Comparison of ENCODE assay signal across 30 cellular contexts in the genomic region with DNA sequence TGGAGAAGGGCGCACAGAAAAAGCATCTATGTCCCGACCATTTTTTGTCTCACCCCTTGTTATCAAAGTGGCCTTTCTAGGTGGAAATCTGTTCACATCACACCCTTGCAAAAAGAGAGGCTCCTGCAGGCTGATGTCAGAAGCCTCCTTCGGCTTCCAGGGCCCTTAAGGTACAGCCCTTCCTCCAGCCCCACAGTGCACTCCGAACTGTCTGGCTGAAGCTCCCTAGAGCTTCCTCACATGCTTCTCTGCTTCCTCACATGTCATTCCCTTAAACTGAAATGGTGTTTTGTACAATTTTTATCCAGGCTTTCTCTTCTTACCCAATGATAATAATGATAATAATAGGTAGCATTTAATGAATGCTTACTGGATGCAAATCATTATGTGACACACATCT.
"Had no signal": no experiment of that assay in that cellular context is flagged by ENCODE, and none has a peak within 500 bp of the region (broad histone marks: within the 10 kb centered on the region; RNA-seq: fewer than 3 reads in every experiment).

No MANE protein-coding gene starts in this region.

- H3K36me3 ChIP-seq: brain microvascular endothelial cell, colonic mucosa, gastrocnemius medialis, heart left ventricle had no signal

- H3K27me3 Mint-ChIP-seq: activated CD4-positive, alpha-beta memory T cell treated with anti-CD3 and anti-CD28 coated beads for 36 hours; activated CD4-positive, alpha-beta T cell treated with anti-CD3 and anti-CD28 coated beads for 36 hours; activated CD4-positive, alpha-beta T cell treated with anti-CD3 and anti-CD28 coated beads, Interleukin-2, amount 10 ng/mL, durations not matched to agents 24 days and 14 days; activated CD8-positive, alpha-beta memory T cell treated with anti-CD3 and anti-CD28 coated beads, Interleukin-2, amount 10 ng/mL, durations not matched to agents 7 days and 5 days; activated naive CD8-positive, alpha-beta T cell; dendritic cell treated with granulocyte-macrophage colony-stimulating factor and Interleukin-4, amounts not matched to agents 40 ng/mL and 50 ng/mL, for 4 days had no signal

- H3K4me3 Mint-ChIP-seq: activated CD4-positive, alpha-beta memory T cell treated with anti-CD3 and anti-CD28 coated beads for 36 hours; activated CD4-positive, alpha-beta T cell treated with anti-CD3 and anti-CD28 coated beads for 36 hours; activated CD4-positive, alpha-beta T cell treated with anti-CD3 and anti-CD28 coated beads, Interleukin-2, amount 10 ng/mL, durations not matched to agents 24 days and 14 days; activated CD8-positive, alpha-beta memory T cell treated with anti-CD3 and anti-CD28 coated beads, Interleukin-2, amount 10 ng/mL, durations not matched to agents 7 days and 5 days; activated CD8-positive, alpha-beta T cell treated with anti-CD3 and anti-CD28 coated beads, Interleukin-2, amount 10 ng/mL, durations not matched to agents 7 days and 5 days; activated naive CD8-positive, alpha-beta T cell; activated T-helper 1 cell treated with anti-CD3 and anti-CD28 coated beads, Interleukin-12 subunit alpha, Interleukin-12 subunit beta, Interleukin-2, Interleukin-4 antibody, amounts not matched to agents 30 ng/mL and 10 ng/mL and 1 ng/mL, durations not matched to agents 14 hours and 24 hours and 36 hours; dendritic cell treated with granulocyte-macrophage colony-stimulating factor and Interleukin-4, amounts not matched to agents 40 ng/mL and 50 ng/mL, for 4 days; endodermal cell had no signal

- H3K27ac ChIP-seq: brain microvascular endothelial cell, colonic mucosa, dorsolateral prefrontal cortex, foreskin keratinocyte, gastrocnemius medialis, heart left ventricle had no signal

- H3K36me3 Mint-ChIP-seq: activated CD4-positive, alpha-beta memory T cell treated with anti-CD3 and anti-CD28 coated beads for 36 hours; activated CD8-positive, alpha-beta memory T cell treated with anti-CD3 and anti-CD28 coated beads, Interleukin-2, amount 10 ng/mL, durations not matched to agents 7 days and 5 days; activated naive CD8-positive, alpha-beta T cell had no signal

- ATAC-seq: activated CD4-positive, alpha-beta T cell treated with anti-CD3 and anti-CD28 coated beads for 36 hours; activated CD8-positive, alpha-beta memory T cell treated with anti-CD3 and anti-CD28 coated beads, Interleukin-2, amount 10 ng/mL, durations not matched to agents 7 days and 5 days; activated CD8-positive, alpha-beta T cell treated with anti-CD3 and anti-CD28 coated beads, Interleukin-2, amount 10 ng/mL, durations not matched to agents 7 days and 5 days; esophagus mucosa; foreskin keratinocyte; gastrocnemius medialis had no signal

- H3K4me3 ChIP-seq: colonic mucosa, gastrocnemius medialis, heart left ventricle had no signal

- H3K4me1 Mint-ChIP-seq: activated CD4-positive, alpha-beta T cell treated with anti-CD3 and anti-CD28 coated beads for 36 hours; activated CD4-positive, alpha-beta T cell treated with anti-CD3 and anti-CD28 coated beads, Interleukin-2, amount 10 ng/mL, durations not matched to agents 24 days and 14 days; activated CD8-positive, alpha-beta memory T cell treated with anti-CD3 and anti-CD28 coated beads, Interleukin-2, amount 10 ng/mL, durations not matched to agents 7 days and 5 days; endodermal cell had no signal

- H3K9me3 Mint-ChIP-seq: activated CD4-positive, alpha-beta memory T cell treated with anti-CD3 and anti-CD28 coated beads for 36 hours; activated CD4-positive, alpha-beta T cell treated with anti-CD3 and anti-CD28 coated beads, Interleukin-2, amount 10 ng/mL, durations not matched to agents 24 days and 14 days; activated T-helper 1 cell treated with anti-CD3 and anti-CD28 coated beads, Interleukin-12 subunit alpha, Interleukin-12 subunit beta, Interleukin-2, Interleukin-4 antibody, amounts not matched to agents 30 ng/mL and 10 ng/mL and 1 ng/mL, durations not matched to agents 14 hours and 24 hours and 36 hours; dendritic cell treated with granulocyte-macrophage colony-stimulating factor and Interleukin-4, amounts not matched to agents 40 ng/mL and 50 ng/mL, for 4 days; endodermal cell had no signal

- H3K4me1 ChIP-seq: colonic mucosa, gastrocnemius medialis had no signal

- DNase-seq: activated CD4-positive, alpha-beta memory T cell treated with anti-CD3 and anti-CD28 coated beads for 36 hours; activated CD4-positive, alpha-beta T cell treated with anti-CD3 and anti-CD28 coated beads for 36 hours; activated CD4-positive, alpha-beta T cell treated with anti-CD3 and anti-CD28 coated beads, Interleukin-2, amount 10 ng/mL, durations not matched to agents 24 days and 14 days; activated CD4-positive, CD25-positive, alpha-beta regulatory T cell; activated CD4-positive, CD25-positive, alpha-beta regulatory T cell treated with anti-CD3 and anti-CD28 coated beads, Interleukin-2, amount 50 U/mL, for 72 hours; activated CD8-positive, alpha-beta memory T cell treated with anti-CD3 and anti-CD28 coated beads, Interleukin-2, amount 10 ng/mL, durations not matched to agents 7 days and 5 days; activated CD8-positive, alpha-beta memory T cell treated with anti-CD3 and anti-CD28 coated beads, Interleukin-2, amount 50 U/mL, for 4 hours; activated CD8-positive, alpha-beta T cell treated with anti-CD3 and anti-CD28 coated beads, Interleukin-2, amount 10 ng/mL, durations not matched to agents 7 days and 5 days; activated effector memory CD4-positive, alpha-beta T cell treated with anti-CD3 and anti-CD28 coated beads, Interleukin-2, amount 50 U/mL, for 16 hours; activated naive CD4-positive, alpha-beta T cell treated with anti-CD3 and anti-CD28 coated beads, Interleukin-2, amount 50 U/mL, for 16 hours; activated T-cell treated with anti-CD3 and anti-CD28 coated beads, Interleukin-2, amount 50 U/mL, for 1 hour; activated T-cell treated with anti-CD3 and anti-CD28 coated beads, Interleukin-2, amount 50 U/mL, for 48 hours; amniotic stem cell; anterior cingulate cortex; brain microvascular endothelial cell; caudate nucleus; colonic mucosa; dorsolateral prefrontal cortex; effector memory CD4-positive, alpha-beta T cell; endodermal cell; foreskin keratinocyte; gastrocnemius medialis; glutamatergic neuron; heart left ventricle; T-helper 2 cell had no signal

- H3K27me3 ChIP-seq: brain microvascular endothelial cell, colonic mucosa, foreskin keratinocyte, gastrocnemius medialis, heart left ventricle had no signal

- H3K27ac Mint-ChIP-seq: activated CD4-positive, alpha-beta memory T cell treated with anti-CD3 and anti-CD28 coated beads for 36 hours; activated CD4-positive, alpha-beta T cell treated with anti-CD3 and anti-CD28 coated beads for 36 hours; activated CD4-positive, alpha-beta T cell treated with anti-CD3 and anti-CD28 coated beads, Interleukin-2, amount 10 ng/mL, durations not matched to agents 24 days and 14 days; activated CD8-positive, alpha-beta memory T cell treated with anti-CD3 and anti-CD28 coated beads, Interleukin-2, amount 10 ng/mL, durations not matched to agents 7 days and 5 days; activated CD8-positive, alpha-beta T cell treated with anti-CD3 and anti-CD28 coated beads, Interleukin-2, amount 10 ng/mL, durations not matched to agents 7 days and 5 days; activated naive CD8-positive, alpha-beta T cell; activated T-helper 1 cell treated with anti-CD3 and anti-CD28 coated beads, Interleukin-12 subunit alpha, Interleukin-12 subunit beta, Interleukin-2, Interleukin-4 antibody, amounts not matched to agents 30 ng/mL and 10 ng/mL and 1 ng/mL, durations not matched to agents 14 hours and 24 hours and 36 hours; activated T-helper 2 cell treated with anti-CD3 and anti-CD28 coated beads, Interferon-gamma antibody, Interleukin-2, Interleukin-4, amounts not matched to agents 10 μg/mL and 5 μg/mL and 100 μg/mL, durations not matched to agents 14 hours and 24 hours and 36 hours; dendritic cell treated with granulocyte-macrophage colony-stimulating factor and Interleukin-4, amounts not matched to agents 40 ng/mL and 50 ng/mL, for 4 days; endodermal cell had no signal

- H3K9me3 ChIP-seq: colonic mucosa, gastrocnemius medialis, heart left ventricle had no signal
